9 cellular contexts compared by ENCODE assay signal in the genomic region with DNA sequence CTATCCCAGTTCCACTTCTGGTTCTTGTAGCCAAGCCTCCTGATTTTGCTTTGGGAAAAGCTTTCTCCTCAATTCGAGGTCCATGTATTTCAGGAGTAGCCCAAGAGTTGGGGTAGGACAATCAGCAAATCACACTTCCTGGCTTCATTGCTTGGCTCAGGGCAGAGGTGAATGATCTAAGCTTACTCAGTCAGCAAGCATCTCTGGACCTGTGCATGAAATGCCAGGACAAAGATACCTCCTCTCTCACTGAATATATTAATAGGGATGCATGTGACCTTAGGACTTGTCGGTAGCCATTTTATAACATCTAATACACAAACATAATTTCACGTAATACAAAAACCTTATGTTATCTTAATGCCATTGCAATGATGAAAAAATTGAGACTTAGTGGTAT.
"Had no signal": no experiment of that assay in that cellular context is flagged by ENCODE, and none has a peak within 500 bp of the region (broad histone marks: within the 10 kb centered on the region; RNA-seq: fewer than 3 reads in every experiment).

No MANE protein-coding gene starts in this region.

- DNase-seq: H9, HCEC 1CT, IMR-90, KG1 had no signal

- H3K27ac Mint-ChIP-seq: H9 had no signal

- FAIRE-seq: H1, H54, HTR-8/SVneo, K562 had no signal

- ATAC-seq: GM23338, K562 had no signal

- H3K4me3 Mint-ChIP-seq: GM23338, H9 had no signal
